Comparison of ENCODE assay signal across 7 cellular contexts in the genomic region with DNA sequence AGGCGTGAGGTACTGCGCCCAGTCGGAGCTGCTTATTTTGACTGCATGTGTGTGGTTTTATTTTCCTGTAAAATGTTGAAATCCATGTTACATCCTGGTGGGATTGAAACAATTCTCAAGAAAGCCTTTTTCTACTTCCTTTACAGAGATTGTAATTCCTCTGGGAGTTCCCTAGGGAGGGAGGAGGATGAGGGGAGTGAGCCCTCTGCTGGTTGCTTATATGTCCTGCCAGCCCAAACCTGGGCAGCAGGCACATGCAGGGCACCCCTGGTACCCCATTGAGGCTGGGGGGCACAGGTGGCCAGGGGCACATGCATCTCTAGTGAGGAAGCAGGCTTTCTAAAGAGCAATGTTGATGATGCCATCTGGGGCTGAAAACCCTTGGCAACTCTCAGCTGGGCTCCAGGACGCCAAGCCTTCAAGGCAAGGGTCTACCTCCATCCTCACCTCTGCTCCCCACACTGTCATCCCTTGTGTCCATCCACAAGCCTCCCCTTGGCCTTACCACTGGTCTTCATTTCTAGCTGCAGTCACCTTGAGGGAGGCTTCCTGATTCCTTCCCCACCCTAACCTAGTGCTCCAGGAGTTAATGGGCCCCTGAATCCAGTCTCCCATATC.
DNase-seq lines count a peak whose midpoint lies in the region; ATAC-seq and TF ChIP-seq lines count a peak whose summit lies in the region.

No MANE protein-coding gene starts in this region.

- peak; percentile 27 for DNase-seq in GM12865 (ENCODE audit: low read depth)
- peak; percentile 34 for DNase-seq in NCI-H1105 (lab: John Stamatoyannopoulos, UW)
- DNase-seq in breast epithelium (ENCODE audit: low spot score in 2 of 2), result no peak
- peak; percentile 44 to 66 for DNase-seq in lung microvascular endothelial cell (ENCODE audit: low read depth in 2 of 2)
- no peak for DNase-seq in activated CD4-positive, alpha-beta T cell treated with anti-CD3 and anti-CD28 coated beads, Interleukin-2, amount 50 U/mL, for 1 hour

- no peak for TF ChIP-seq POLR2A in breast epithelium (IDR thresholded peaks at IDR 0.05)

- H3K9me3 ChIP-seq in breast epithelium, result no peaks in the 10 kb centered on the region

- intact Hi-C loops in breast epithelium (cut with DNase I; ENCODE audit: low total_unique reads), result no loop called here

- no peak overlapping the region for H3K4me3 ChIP-seq in GM12865 (ENCODE audit: low read depth, low read length)
- H3K4me3 ChIP-seq in breast epithelium, result no peak overlapping the region

- no peak for ATAC-seq in HG02623 (IDR thresholded peaks at IDR 0.05; ENCODE audit: unreplicated experiment)
- ATAC-seq in HG03520 (IDR thresholded peaks at IDR 0.05; ENCODE audit: unreplicated experiment), result no peak

- H3K27me3 ChIP-seq in breast epithelium, result no peaks in the 10 kb centered on the region

- no peak overlapping the region for H3K27ac ChIP-seq in breast epithelium

- H3K36me3 ChIP-seq in breast epithelium, result no peaks in the 10 kb centered on the region

- no peaks in the 10 kb centered on the region for H3K4me1 ChIP-seq in breast epithelium

- TF ChIP-seq CTCF in GM12865 (IDR thresholded peaks at IDR 0.05; ENCODE audit: insufficient read depth, low read depth, low read length, missing control alignments) (peak; percentile 46), breast epithelium (IDR thresholded peaks at IDR 0.05) (peak; percentile 23 to 49 (median 36))

Comparison
In these comparisons a context has a peak if more than half of its experiments do, and no peak if none do; other contexts are left out.
1. DNase-seq: peak in GM12865 (single experiment), NCI-H1105 (single experiment) and lung microvascular endothelial cell (2 of 2); none in breast epithelium (0 of 2) and activated CD4-positive, alpha-beta T cell treated with anti-CD3 and anti-CD28 coated beads, Interleukin-2, amount 50 U/mL, for 1 hour (single experiment).